Comparison of ENCODE assay signal across 31 cellular contexts in the genomic region with DNA sequence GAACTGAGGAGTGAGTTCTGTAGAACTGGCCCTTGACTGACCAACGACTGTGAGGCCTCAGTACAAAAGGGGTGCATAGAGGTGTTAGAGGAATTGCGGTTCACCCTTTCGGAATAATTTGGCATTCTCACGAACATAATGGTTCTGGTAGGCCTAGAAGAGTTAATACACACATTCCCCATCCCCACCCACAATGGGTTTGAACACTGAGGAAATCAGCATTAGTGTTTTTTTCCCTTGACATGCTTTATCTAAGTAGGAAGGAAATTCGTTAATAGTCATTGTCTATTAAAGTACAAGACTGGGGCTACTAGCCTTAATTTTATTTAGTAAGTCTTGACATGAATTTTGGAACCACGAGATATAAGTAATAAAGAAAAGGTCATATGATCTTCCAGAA.
"Had no signal": no experiment of that assay in that cellular context is flagged by ENCODE, and none has a peak within 500 bp of the region (broad histone marks: within the 10 kb centered on the region; RNA-seq: fewer than 3 reads in every experiment).

No MANE protein-coding gene starts in this region.

- H3K4me3 ChIP-seq: body of pancreas, esophagus muscularis mucosa, gastrocnemius medialis had no signal

- H3K36me3 ChIP-seq: esophagus muscularis mucosa, gastrocnemius medialis, WERI-Rb-1 had no signal

- H3K4me1 ChIP-seq: body of pancreas, esophagus muscularis mucosa, foreskin keratinocyte, gastrocnemius medialis had no signal

- H3K9me3 ChIP-seq: body of pancreas, esophagus muscularis mucosa, gastrocnemius medialis had no signal

- H3K27ac Mint-ChIP-seq: activated B cell treated with CpG ODN at 0.5 μM for 24 hours; activated CD8-positive, alpha-beta T cell treated with anti-CD3 and anti-CD28 coated beads for 36 hours; activated naive CD8-positive, alpha-beta T cell; activated T-helper 17 cell treated with anti-CD3 and anti-CD28 coated beads, Interleukin-2, amount 50 U/mL, for 72 hours; effector memory CD8-positive, alpha-beta T cell; T-helper 17 cell; T-helper 2 cell treated with Interferon-gamma antibody and Interleukin-4, amounts not matched to agents 5 μg/mL and 100 μg/mL, for 36 hours had no signal

- ATAC-seq: activated CD4-positive, CD25-positive, alpha-beta regulatory T cell treated with anti-CD3 and anti-CD28 coated beads, Interleukin-2, amount 50 U/mL, for 24 hours; activated CD8-positive, alpha-beta T cell treated with anti-CD3 and anti-CD28 coated beads for 36 hours; activated T-cell treated with anti-CD3 and anti-CD28 coated beads, Interleukin-2, amount 50 U/mL, for 4 hours; activated T-helper 17 cell treated with anti-CD3 and anti-CD28 coated beads, Interleukin-2, amount 50 U/mL, for 72 hours; body of pancreas; effector memory CD8-positive, alpha-beta T cell; foreskin keratinocyte; gastrocnemius medialis; T-helper 17 cell had no signal

- H3K27ac ChIP-seq: body of pancreas, esophagus muscularis mucosa, foreskin keratinocyte, gastrocnemius medialis, WERI-Rb-1 had no signal

- DNase-seq: activated B cell treated with CpG ODN at 0.5 μM for 24 hours; activated CD4-positive, alpha-beta T cell treated with anti-CD3 and anti-CD28 coated beads for 48 hours; activated CD4-positive, alpha-beta T cell treated with anti-CD3 and anti-CD28 coated beads, Interleukin-2, amount 50 U/mL, for 1 hour; activated CD4-positive, alpha-beta T cell treated with anti-CD3 and anti-CD28 coated beads, Interleukin-2, amount 50 U/mL, for 48 hours; activated CD8-positive, alpha-beta memory T cell treated with anti-CD3 and anti-CD28 coated beads for 24 hours; activated CD8-positive, alpha-beta T cell treated with anti-CD3 and anti-CD28 coated beads for 36 hours; activated effector memory CD4-positive, alpha-beta T cell treated with Interleukin-2 at 50 U/mL for 16 hours; activated gamma-delta T cell treated with Interleukin-2 at 50 U/mL for 16 hours; activated naive CD4-positive, alpha-beta T cell treated with anti-CD3 and anti-CD28 coated beads, Interleukin-2, amount 50 U/mL, for 16 hours; activated naive CD4-positive, alpha-beta T cell treated with Interleukin-2 at 50 U/mL for 16 hours; activated T-cell treated with anti-CD3 and anti-CD28 coated beads, Interleukin-2, amount 50 U/mL, for 4 hours; amygdala; aorta; body of pancreas; caudate nucleus; cortex of kidney; dermis blood vessel endothelial cell; effector CD4-positive, alpha-beta T cell; effector memory CD8-positive, alpha-beta T cell; erythroblast; foreskin keratinocyte; gastrocnemius medialis; T-helper 1 cell; T-helper 17 cell; T1000; WERI-Rb-1 had no signal

- H3K36me3 Mint-ChIP-seq: activated naive CD8-positive, alpha-beta T cell had no signal

- H3K9me3 Mint-ChIP-seq: activated B cell treated with CpG ODN at 0.5 μM for 24 hours; activated CD8-positive, alpha-beta T cell treated with anti-CD3 and anti-CD28 coated beads for 36 hours; activated T-cell treated with anti-CD3 and anti-CD28 coated beads, Interleukin-2, amount 50 U/mL, for 4 hours; activated T-helper 17 cell treated with anti-CD3 and anti-CD28 coated beads, Interleukin-2, amount 50 U/mL, for 72 hours; effector memory CD8-positive, alpha-beta T cell; T-helper 2 cell treated with Interferon-gamma antibody and Interleukin-4, amounts not matched to agents 5 μg/mL and 100 μg/mL, for 36 hours had no signal

- H3K4me1 Mint-ChIP-seq: activated B cell treated with CpG ODN at 0.5 μM for 24 hours; activated T-helper 17 cell treated with anti-CD3 and anti-CD28 coated beads, Interleukin-2, amount 50 U/mL, for 72 hours; T-helper 17 cell had no signal

- H3K27me3 Mint-ChIP-seq: activated B cell treated with CpG ODN at 0.5 μM for 24 hours; activated CD8-positive, alpha-beta T cell treated with anti-CD3 and anti-CD28 coated beads for 36 hours; activated naive CD8-positive, alpha-beta T cell; activated T-helper 17 cell treated with anti-CD3 and anti-CD28 coated beads, Interleukin-2, amount 50 U/mL, for 72 hours; effector memory CD8-positive, alpha-beta T cell; T-helper 17 cell had no signal

- H3K27me3 ChIP-seq: body of pancreas, esophagus muscularis mucosa, foreskin keratinocyte, gastrocnemius medialis had no signal

- H3K4me3 Mint-ChIP-seq: activated B cell treated with CpG ODN at 0.5 μM for 24 hours; activated CD8-positive, alpha-beta T cell treated with anti-CD3 and anti-CD28 coated beads for 36 hours; activated naive CD8-positive, alpha-beta T cell; activated T-cell treated with anti-CD3 and anti-CD28 coated beads, Interleukin-2, amount 50 U/mL, for 4 hours; activated T-helper 17 cell treated with anti-CD3 and anti-CD28 coated beads, Interleukin-2, amount 50 U/mL, for 72 hours; effector memory CD8-positive, alpha-beta T cell; T-helper 17 cell; T-helper 2 cell treated with Interferon-gamma antibody and Interleukin-4, amounts not matched to agents 5 μg/mL and 100 μg/mL, for 36 hours had no signal
